In the genomic region with DNA sequence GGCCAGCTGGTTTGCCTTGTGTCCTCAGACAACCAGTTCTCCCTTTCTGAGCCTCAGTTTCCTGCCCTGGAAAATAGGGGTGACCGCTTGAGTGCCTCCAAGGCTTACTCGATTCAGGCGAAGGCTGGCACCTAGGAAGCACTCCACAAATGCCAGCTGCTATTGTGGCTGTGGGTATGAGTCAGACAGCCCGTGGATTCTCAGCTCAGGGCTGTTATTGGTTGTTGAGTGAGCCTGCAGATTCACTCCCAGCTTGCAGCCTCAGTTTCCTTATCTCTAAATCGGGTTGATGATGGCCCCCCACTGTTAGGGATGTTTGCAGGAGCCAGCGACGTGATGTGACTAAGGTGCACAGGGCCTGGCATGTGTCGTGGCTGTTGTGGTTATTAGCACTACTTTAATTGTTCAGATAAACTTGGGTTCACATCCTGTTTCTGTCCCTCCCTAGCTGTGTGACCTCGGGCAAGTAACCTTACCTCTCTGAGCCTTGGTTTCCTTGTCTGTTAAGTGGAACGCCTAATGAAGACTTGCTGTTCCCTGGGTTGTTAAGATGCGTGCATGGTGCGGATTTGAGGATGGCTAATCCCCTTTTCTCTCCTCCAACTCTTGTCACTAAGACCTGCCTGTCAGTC, we compare ENCODE assay signal across 9 cellular contexts. TPM values are rescaled to one million over a fixed set of nuclear protein-coding genes. Genes with fewer than 3 reads are reported as not detected.
DNase-seq lines count a peak whose midpoint lies in the region; ATAC-seq and TF ChIP-seq lines count a peak whose summit lies in the region.
"Had no signal": no experiment of that assay in that cellular context is flagged by ENCODE, and none has a peak within 500 bp of the region (broad histone marks: within the 10 kb centered on the region; RNA-seq: fewer than 3 reads in every experiment).

No MANE protein-coding gene starts in this region.

- H3K27me3 ChIP-seq in GM23248 (replicated peaks; ENCODE audit: insufficient read depth) = no peaks in the 10 kb centered on the region
- H3K27me3 ChIP-seq in adipocyte (replicated peaks; ENCODE audit: control insufficient read depth, insufficient read depth, low read length) = no peaks in the 10 kb centered on the region
- H3K27me3 ChIP-seq in kidney epithelial cell (ENCODE audit: control insufficient read depth, insufficient read depth, low read length) = no peaks in the 10 kb centered on the region
- H3K27me3 ChIP-seq in uterus = no peaks in the 10 kb centered on the region

- no peak overlapping the region for H2AFZ ChIP-seq in GM23248

- no peak for TF ChIP-seq CTCF in AG04449 (IDR thresholded peaks at IDR 0.05; ENCODE audit: insufficient read depth, low read length, missing control alignments)
- TF ChIP-seq CTCF in kidney epithelial cell (IDR thresholded peaks at IDR 0.05; ENCODE audit: insufficient read depth, low read length, poor library complexity, severe bottlenecking) = no peak
- TF ChIP-seq CTCF in uterus (IDR thresholded peaks at IDR 0.05) = no peak

- peaks cover 71% of the 10 kb centered on the region for H3K79me2 ChIP-seq in GM23248 (ENCODE audit: insufficient read depth)

- 57 to 59% methylated on average over 12 of the region's 12 CpGs for WGBS in GM23248 (ENCODE audit: low coverage in 1 of 2, low lambda C conversion rate in 2 of 2, missing lambda C conversion rate in 2 of 2), 2 experiments

- peaks cover 16% of the 10 kb centered on the region for H3K4me1 ChIP-seq in GM23248 (ENCODE audit: insufficient read depth)
- peaks cover 13% of the 10 kb centered on the region for H3K4me1 ChIP-seq in adipocyte (ENCODE audit: control insufficient read depth, insufficient read depth, low read length)
- peaks cover 0 to 12% of the 10 kb centered on the region in 2 donors for H3K4me1 ChIP-seq in uterus

- H3K27ac ChIP-seq in GM23248 (peak overlapping the region; percentile 3; the same call in 1 of the 2 replicates), uterus (no peak overlapping the region)

- H4K20me1 ChIP-seq in GM23248 (ENCODE audit: insufficient read depth) = peaks cover 3% of the 10 kb centered on the region; the same call in 1 of the 2 replicates

- POLR2A ChIA-PET in AG04449 (lab: Yijun Ruan, JAX) = no interaction called here

- no peak for ATAC-seq in GM21367 (IDR thresholded peaks at IDR 0.05; ENCODE audit: unreplicated experiment)

- no peaks in the 10 kb centered on the region for H3K9me2 ChIP-seq in GM23248 (ENCODE audit: insufficient read depth)

- H3K9me3 ChIP-seq in GM23248 (ENCODE audit: low read depth) = no peaks in the 10 kb centered on the region
- no peaks in the 10 kb centered on the region for H3K9me3 ChIP-seq in adipocyte (ENCODE audit: control insufficient read depth, low read length)
- no peaks in the 10 kb centered on the region for H3K9me3 ChIP-seq in uterus

- TF ChIP-seq POLR2A in uterus (IDR thresholded peaks at IDR 0.05) = no peak

- no peaks in the 10 kb centered on the region for H3K36me3 ChIP-seq in GM23248 (ENCODE audit: low read depth)
- no peaks in the 10 kb centered on the region for H3K36me3 ChIP-seq in adipocyte (ENCODE audit: control insufficient read depth, insufficient read depth, low read length, severe bottlenecking)
- no peaks in the 10 kb centered on the region for H3K36me3 ChIP-seq in kidney epithelial cell (ENCODE audit: control insufficient read depth, insufficient read depth, low read length)
- no peaks in the 10 kb centered on the region for H3K36me3 ChIP-seq in uterus

- no peak for DNase-seq in AG04449 (ENCODE audit: low read depth, low spot score)
- peak; percentile 63 for DNase-seq in GM23248
- peak; percentile 32 for DNase-seq in adipocyte (ENCODE audit: low read depth)
- DNase-seq in kidney epithelial cell (ENCODE audit: low read depth) = peak; percentile 21
- DNase-seq in retina = no peak
- no peak for DNase-seq in uterus
- no peak for DNase-seq in NCI-H2107 (lab: John Stamatoyannopoulos, UW)

- H3K4me3 ChIP-seq in AG04449 (ENCODE audit: low read depth, low read length) (peak overlapping the region; percentile 78), GM23248 (peak overlapping the region; percentile 91), adipocyte (ENCODE audit: low read length) (no peak overlapping the region), kidney epithelial cell (ENCODE audit: low read depth, low read length) (no peak overlapping the region), uterus (no peak overlapping the region)

- in situ Hi-C loops in GM23248 (cut with MboI) = no loop called here

- intact Hi-C loops in uterus (cut with DNase I; ENCODE audit: low total_unique reads) = no loop called here

- CTCF ChIA-PET in AG04449 (lab: Yijun Ruan, JAX) = interaction anchor here (1.0 to 1.3 kb wide), 4 partner anchors 36 to 264 kb away, joined by 3 to 6 read pairs (median 3); no protein-coding TSS in a partner anchor

- H3K4me2 ChIP-seq in GM23248 (ENCODE audit: unreplicated experiment) = peak overlapping the region; percentile 25

- H3K9ac ChIP-seq in GM23248 (peak overlapping the region; percentile 93), adipocyte (ENCODE audit: low read length) (peak overlapping the region; percentile 92)

- H3F3A ChIP-seq in GM23248 (ENCODE audit: insufficient read depth) = no peaks in the 10 kb centered on the region; the same call in 1 of the 2 replicates

RNA-seq across cellular contexts. Expression of gene MARK4, which starts 2.4 kb away (rescaled TPM):
- total RNA-seq in GM23248 (2014; rRNA removed; shearing (Covaris generic)) = 10.2 and 11.6 TPM in 2 replicates
- polyA plus RNA-seq in GM23248 (2016; fragmentation: Nextera tagmentation; extraction: Ambion mirVana) = 4.0 and 4.9 TPM in 2 replicates
- total RNA-seq in kidney epithelial cell (21.8 and 21.9 TPM in 2 replicates), uterus (10 to 100 TPM; 13.5 to 51.5 (median 15.5) TPM)

RNA-seq across cellular contexts. Expression of gene EXOC3L2, which starts 8.3 kb away (rescaled TPM):
- total RNA-seq in GM23248 (2014; rRNA removed; shearing (Covaris generic)) = 0.38 TPM in 1 of 2 replicates, not detected in the other
- 0.06 TPM in 1 of 2 replicates, not detected in the other for polyA plus RNA-seq in GM23248 (2016; fragmentation: Nextera tagmentation; extraction: Ambion mirVana)
- total RNA-seq in kidney epithelial cell (0.27 TPM in 1 of 2 replicates, not detected in the other), uterus (1 to 10 TPM; 2.4 to 7.2 (median 6.4) TPM)
- total RNA-seq: T-helper 2 cell treated with Interferon-gamma antibody and Interleukin-4, amounts not matched to agents 100 ng/mL and 5 ng/mL, for 36 hours had no signal

Comparison
In these comparisons a context has a peak if more than half of its experiments do, and no peak if none do; other contexts are left out.
1. DNase-seq: peak in GM23248 (single experiment), adipocyte (single experiment) and kidney epithelial cell (single experiment); none in AG04449 (single experiment), retina (single experiment), uterus (0 of 2) and NCI-H2107 (single experiment).
2. H3K4me3 ChIP-seq: peak in AG04449 (single experiment) and GM23248 (single experiment); none in adipocyte (single experiment), kidney epithelial cell (single experiment) and uterus (0 of 2).